18 cellular contexts compared by ENCODE assay signal in genomic region chr16:77373726-77374125, GRCh38.
DNase-seq lines count a peak whose midpoint lies in the region; TF ChIP-seq lines count a peak whose summit lies in the region.
"Had no signal": no experiment of that assay in that cellular context is flagged by ENCODE, and none has a peak within 500 bp of the region (broad histone marks: within the 10 kb centered on the region; RNA-seq: fewer than 3 reads in every experiment).

No MANE protein-coding gene starts in this region.

- H3K4me1 ChIP-seq in mesendoderm (ENCODE audit: control insufficient read depth, low read depth, low read length) = peaks cover 5% of the 10 kb centered on the region
- H3K4me1 ChIP-seq in adrenal gland (replicated peaks in 1 of 2) = no peaks in the 10 kb centered on the region
- H3K4me1 ChIP-seq: BLaER1 had no signal

- H3K27ac ChIP-seq in mesendoderm (ENCODE audit: low read depth, low read length) = no peak overlapping the region
- H3K27ac ChIP-seq in adrenal gland = no peak overlapping the region
- H3K27ac ChIP-seq: BLaER1, SK-N-MC had no signal

- no peak overlapping the region for H3K9ac ChIP-seq in mesendoderm (ENCODE audit: low read length)
- H3K9ac ChIP-seq: BLaER1 had no signal

- no peak overlapping the region for H3K4me2 ChIP-seq in mesendoderm (ENCODE audit: low read length)
- H3K4me2 ChIP-seq: BLaER1 had no signal

- intact Hi-C loops in adrenal gland (cut with DNase I) = no loop called here

- no peak overlapping the region for H4K8ac ChIP-seq in mesendoderm (ENCODE audit: low read depth, low read length)

- no peaks in the 10 kb centered on the region for H3K36me3 ChIP-seq in mesendoderm (ENCODE audit: control insufficient read depth, insufficient read depth, low read length)
- no peaks in the 10 kb centered on the region for H3K36me3 ChIP-seq in adrenal gland (replicated peaks in 1 of 2)
- H3K36me3 ChIP-seq: BLaER1, MG63 had no signal

- H3K23ac ChIP-seq in mesendoderm (ENCODE audit: low read length) = no peak overlapping the region

- H3K79me2 ChIP-seq in mesendoderm (ENCODE audit: control insufficient read depth, insufficient read depth, low read length) = no peaks in the 10 kb centered on the region

- no peak overlapping the region for H2BK120ac ChIP-seq in mesendoderm (ENCODE audit: low read depth, low read length)

- TF ChIP-seq CTCF in adrenal gland (IDR thresholded peaks at IDR 0.05) = no peak

- H3K18ac ChIP-seq in mesendoderm (ENCODE audit: low read length) = no peak overlapping the region

- no peak overlapping the region for H2BK5ac ChIP-seq in mesendoderm (ENCODE audit: low read length)

- DNase-seq in COLO668 (lab: John Stamatoyannopoulos, UW; ENCODE audit: unreplicated experiment) (peak; percentile 17), DMS53 treated with DMSO at 0.1 percent for 48 hours (lab: John Stamatoyannopoulos, UW; ENCODE audit: unreplicated experiment) (peak; percentile 80), NCI-H345 treated with DMSO at 0.1 percent for 48 hours (lab: John Stamatoyannopoulos, UW; ENCODE audit: unreplicated experiment) (peak; percentile 3), mesendoderm (peak; percentile 46), T1000 (lab: John Stamatoyannopoulos, UW) (no peak), adrenal gland (no peak), RKO (ENCODE audit: low spot score) (no peak)
- DNase-seq in stimulated activated CD4-positive, alpha-beta T cell treated with anti-CD3 and anti-CD28 coated beads, Interleukin-4, amount 100 ng/mL, for 24 hours = no peak
- DNase-seq: CD4-positive, alpha-beta memory T cell; GDM1; Kasumi-1; MG63; NCI-H1092; NCI-H2107; NCI-H446; Right ventricle myocardium superior had no signal

- no peak overlapping the region for H3K4me3 ChIP-seq in mesendoderm (ENCODE audit: low read length)
- no peak overlapping the region for H3K4me3 ChIP-seq in adrenal gland
- H3K4me3 ChIP-seq: BLaER1, MG63, SK-N-MC had no signal

- no peaks in the 10 kb centered on the region for H3K9me3 ChIP-seq in adrenal gland (replicated peaks in 1 of 3)
- H3K9me3 ChIP-seq: BLaER1, MG63 had no signal

- no peak for TF ChIP-seq POLR2A in adrenal gland (IDR thresholded peaks at IDR 0.05)

- H2AK5ac ChIP-seq in mesendoderm (ENCODE audit: low read length) = no peak overlapping the region

- no peak overlapping the region for H2BK15ac ChIP-seq in mesendoderm (replicated peaks; ENCODE audit: low read depth)

- no peak overlapping the region for H3K56ac ChIP-seq in mesendoderm (ENCODE audit: low read length)

- no peaks in the 10 kb centered on the region for H3K79me1 ChIP-seq in mesendoderm (ENCODE audit: low read length)

- H3K4ac ChIP-seq in mesendoderm (ENCODE audit: low read depth, low read length) = no peak overlapping the region

- no peaks in the 10 kb centered on the region for H3K27me3 ChIP-seq in mesendoderm (ENCODE audit: insufficient read depth, low read length, poor library complexity)
- no peaks in the 10 kb centered on the region for H3K27me3 ChIP-seq in adrenal gland
- H3K27me3 ChIP-seq: BLaER1, MG63 had no signal

- no peak overlapping the region for H4K5ac ChIP-seq in mesendoderm (ENCODE audit: low read length)

- WGBS in mesendoderm (ENCODE audit: extremely low coverage, insufficient coverage, low lambda C conversion rate) = no CpG with 5 or more reads among the region's 3 CpGs
- 65 to 84% (median 79%) methylated on average over 3 of the region's 3 CpGs for WGBS in adrenal gland, 4 donors

Comparison
In these comparisons a context has a peak if more than half of its experiments do, and no peak if none do; other contexts are left out.
1. DNase-seq: peak in COLO668 (single experiment), DMS53 treated with DMSO at 0.1 percent for 48 hours (single experiment), NCI-H345 treated with DMSO at 0.1 percent for 48 hours (single experiment) and mesendoderm (single experiment); none in T1000 (single experiment), adrenal gland (0 of 7), RKO (single experiment) and stimulated activated CD4-positive, alpha-beta T cell treated with anti-CD3 and anti-CD28 coated beads, Interleukin-4, amount 100 ng/mL, for 24 hours (single experiment).